In genomic region chr15:32959077-32959476, GRCh38 we compare ENCODE assay signal across 14 cellular contexts.
DNase-seq lines count a peak whose midpoint lies in the region; ATAC-seq, FAIRE-seq and TF ChIP-seq lines count a peak whose summit lies in the region.
"Had no signal": no experiment of that assay in that cellular context is flagged by ENCODE, and none has a peak within 500 bp of the region (broad histone marks: within the 10 kb centered on the region; RNA-seq: fewer than 3 reads in every experiment).

No MANE protein-coding gene starts in this region.

- no peak for TF ChIP-seq RAD21 in HepG2 (CRISPR knock-in tag; IDR thresholded peaks at IDR 0.05)

- dilution Hi-C loops in mammary epithelial cell (cut with HindIII; ENCODE audit: low sequenced_read_pairs), result no loop called here

- H3K79me2 ChIP-seq in ACC112 (ENCODE audit: control insufficient read depth, insufficient read depth, low read length, unreplicated experiment), result no peaks in the 10 kb centered on the region
- no peaks in the 10 kb centered on the region for H3K79me2 ChIP-seq in astrocyte (ENCODE audit: insufficient read depth, low read length)
- H3K79me2 ChIP-seq in Karpas-422 (ENCODE audit: low read length), result no peaks in the 10 kb centered on the region
- H3K79me2 ChIP-seq in HepG2 (ENCODE audit: insufficient read depth, low read length), result no peaks in the 10 kb centered on the region
- H3K79me2 ChIP-seq in mammary epithelial cell (ENCODE audit: insufficient read depth, low read length), result no peaks in the 10 kb centered on the region

- H3K27me3 ChIP-seq in ACC112 (ENCODE audit: insufficient read depth, low read length), result no peaks in the 10 kb centered on the region
- no peaks in the 10 kb centered on the region for H3K27me3 ChIP-seq in astrocyte (ENCODE audit: insufficient read depth, low read length)
- no peaks in the 10 kb centered on the region for H3K27me3 ChIP-seq in Karpas-422 (ENCODE audit: low read length)
- H3K27me3 ChIP-seq in HepG2 (ENCODE audit: control insufficient read depth in 1 of 2, insufficient read depth in 2 of 2, low read length in 2 of 2), result no peaks in the 10 kb centered on the region; a peak in 1 of 5 replicates
- no peaks in the 10 kb centered on the region for H3K27me3 ChIP-seq in mammary epithelial cell (ENCODE audit: insufficient read depth, low read length)

- H4K20me1 ChIP-seq in astrocyte (ENCODE audit: insufficient read depth, low read length) (no peaks in the 10 kb centered on the region), Karpas-422 (ENCODE audit: insufficient read depth, low read depth, low read length) (no peaks in the 10 kb centered on the region), HepG2 (ENCODE audit: insufficient read depth, low read length) (no peaks in the 10 kb centered on the region), mammary epithelial cell (ENCODE audit: insufficient read depth, low read length) (no peaks in the 10 kb centered on the region)

- no peak for TF ChIP-seq POLR2A in HepG2 (IDR thresholded peaks at IDR 0.05; ENCODE audit: insufficient read depth in 1 of 2, low read depth in 2 of 2, low read length in 2 of 2)

- CTCF ChIA-PET in HepG2 (lab: Yijun Ruan, JAX; ENCODE audit: low intra/inter-chr PET ratio, low total read pairs) (no interaction called here), mammary epithelial cell (lab: Charles Lee; ENCODE audit: low non-redundant PET) (no interaction called here)

- H3K9ac ChIP-seq in astrocyte (ENCODE audit: low read length) (no peak overlapping the region), Karpas-422 (ENCODE audit: low read length) (no peak overlapping the region), HepG2 (ENCODE audit: insufficient read depth, low read depth, low read length) (no peak overlapping the region), mammary epithelial cell (ENCODE audit: insufficient read depth, low read length) (no peak overlapping the region)

- H3K9me3 Mint-ChIP-seq in astrocyte (ENCODE audit: unreplicated experiment), result no peaks in the 10 kb centered on the region
- H3K9me3 Mint-ChIP-seq: activated naive CD4-positive, alpha-beta T cell treated with anti-CD3 and anti-CD28 coated beads, Interleukin-2, amount 50 U/mL, for 24 hours had no signal

- no peaks in the 10 kb centered on the region for H3K9me2 ChIP-seq in Karpas-422 (replicated peaks; ENCODE audit: insufficient read depth, low read length)

- H3K4me1 ChIP-seq in ACC112 (ENCODE audit: control insufficient read depth, insufficient read depth, low read length, unreplicated experiment) (peaks cover 30% of the 10 kb centered on the region), astrocyte (ENCODE audit: insufficient read depth, low read length) (peaks cover 2% of the 10 kb centered on the region), Karpas-422 (ENCODE audit: low read length) (no peaks in the 10 kb centered on the region), HepG2 (ENCODE audit: insufficient read depth, low read length) (no peaks in the 10 kb centered on the region), mammary epithelial cell (ENCODE audit: insufficient read depth, low read length) (no peaks in the 10 kb centered on the region)

- POLR2A ChIA-PET in HepG2 (lab: Yijun Ruan, JAX), result no interaction called here

- H3K27ac ChIP-seq in ACC112 (ENCODE audit: low read depth, low read length), result no peak overlapping the region
- H3K27ac ChIP-seq in astrocyte (ENCODE audit: low read depth, low read length), result no peak overlapping the region
- no peak overlapping the region for H3K27ac ChIP-seq in Karpas-422 (ENCODE audit: low read length)
- H3K27ac ChIP-seq in HepG2 (ENCODE audit: extremely low read length, insufficient read depth, low read length), result no peak overlapping the region
- H3K27ac ChIP-seq in mammary epithelial cell (ENCODE audit: insufficient read depth, low read depth, low read length), result no peak overlapping the region

- H3K9me3 ChIP-seq in astrocyte (ENCODE audit: insufficient read depth, low read depth, low read length) (no peaks in the 10 kb centered on the region), Karpas-422 (ENCODE audit: low read length) (no peaks in the 10 kb centered on the region), HepG2 (ENCODE audit: low read length) (no peaks in the 10 kb centered on the region), mammary epithelial cell (replicated peaks; ENCODE audit: insufficient read depth, low read length) (no peaks in the 10 kb centered on the region)

- FAIRE-seq in astrocyte (lab: Jason Lieb, UNC), result no peak
- no peak for FAIRE-seq in HepG2 (lab: Jason Lieb, UNC)

- ATAC-seq in HepG2 (no peak), HG02840 (IDR thresholded peaks at IDR 0.05; ENCODE audit: low FRiP score, unreplicated experiment) (no peak)

- BruUV-seq in HepG2 (replicated peaks; lab: Mats Ljungman, UMichigan) (no TSS peak), mammary epithelial cell (replicated peaks; lab: Mats Ljungman, UMichigan) (no TSS peak)

- peak overlapping the region; percentile 20 for H3K27ac Mint-ChIP-seq in astrocyte (ENCODE audit: unreplicated experiment)
- H3K27ac Mint-ChIP-seq: activated naive CD4-positive, alpha-beta T cell treated with anti-CD3 and anti-CD28 coated beads, Interleukin-2, amount 50 U/mL, for 24 hours had no signal

- no peak overlapping the region for H3K4me3 Mint-ChIP-seq in astrocyte (ENCODE audit: unreplicated experiment)
- H3K4me3 Mint-ChIP-seq: activated naive CD4-positive, alpha-beta T cell treated with anti-CD3 and anti-CD28 coated beads, Interleukin-2, amount 50 U/mL, for 24 hours had no signal

- DNase-seq in HCEC 1CT (peak; percentile 34), astrocyte (ENCODE audit: low read depth) (peak; percentile 93), iris pigment epithelial cell (ENCODE audit: low read depth) (peak; percentile 46), Karpas-422 (no peak), HepG2 (ENCODE audit: low spot score) (no peak), mammary epithelial cell (no peak)
- DNase-seq: activated CD4-positive, alpha-beta T cell treated with anti-CD3 and anti-CD28 coated beads for 1 hour; cerebellar nuclear complex; NCI-H1092 treated with DMSO at 0.1 percent for 48 hours; nucleus accumbens; stimulated activated CD4-positive, alpha-beta T cell treated with anti-CD3 and anti-CD28 coated beads, Interleukin-12 subunit alpha, Interleukin-12 subunit beta, amount 100 ng/mL, for 4 hours had no signal

- H3K36me3 Mint-ChIP-seq in astrocyte (ENCODE audit: low read depth, unreplicated experiment), result peaks cover 1% of the 10 kb centered on the region
- H3K36me3 Mint-ChIP-seq: activated naive CD4-positive, alpha-beta T cell treated with anti-CD3 and anti-CD28 coated beads, Interleukin-2, amount 50 U/mL, for 24 hours had no signal

- WGBS in HepG2 (ENCODE audit: low lambda C conversion rate), result 38% methylated on average over 1 of the region's 1 CpG
- WGBS in mammary epithelial cell (ENCODE audit: low coverage, missing lambda C conversion rate), result 100% methylated on average over 1 of the region's 1 CpG

- H2AFZ ChIP-seq in ACC112 (ENCODE audit: low read length, unreplicated experiment), result peak overlapping the region; percentile 98
- peak overlapping the region; percentile 3 for H2AFZ ChIP-seq in astrocyte (ENCODE audit: low read depth, low read length)
- H2AFZ ChIP-seq in Karpas-422 (ENCODE audit: low read length), result no peak overlapping the region
- no peak overlapping the region for H2AFZ ChIP-seq in HepG2 (ENCODE audit: low read length)
- H2AFZ ChIP-seq in mammary epithelial cell (ENCODE audit: low read depth, low read length), result no peak overlapping the region

- H3K4me1 Mint-ChIP-seq in astrocyte (ENCODE audit: low read depth, unreplicated experiment), result no peaks in the 10 kb centered on the region
- H3K4me1 Mint-ChIP-seq: activated naive CD4-positive, alpha-beta T cell treated with anti-CD3 and anti-CD28 coated beads, Interleukin-2, amount 50 U/mL, for 24 hours had no signal

- no peaks in the 10 kb centered on the region for H3K27me3 Mint-ChIP-seq in astrocyte (ENCODE audit: low read depth, unreplicated experiment)

- H3K36me3 ChIP-seq in ACC112 (ENCODE audit: insufficient read depth, low read length) (no peaks in the 10 kb centered on the region), astrocyte (ENCODE audit: insufficient read depth, low read length) (no peaks in the 10 kb centered on the region), Karpas-422 (ENCODE audit: insufficient read depth, low read length) (no peaks in the 10 kb centered on the region), HepG2 (replicated peaks in 1 of 2; ENCODE audit: control insufficient read depth in 1 of 2, insufficient read depth in 2 of 2, low read length in 2 of 2) (no peaks in the 10 kb centered on the region), mammary epithelial cell (ENCODE audit: insufficient read depth, low read length) (no peaks in the 10 kb centered on the region)

- peak overlapping the region; percentile 30 for H3K4me2 ChIP-seq in astrocyte (ENCODE audit: low read length)
- H3K4me2 ChIP-seq in Karpas-422 (ENCODE audit: low read depth, low read length, poor library complexity, severe bottlenecking), result no peak overlapping the region
- no peak overlapping the region for H3K4me2 ChIP-seq in HepG2 (ENCODE audit: low read depth, low read length)
- H3K4me2 ChIP-seq in mammary epithelial cell (ENCODE audit: insufficient read depth, low read depth, low read length), result no peak overlapping the region

- in situ Hi-C loops in HepG2 (cut with HindIII; ENCODE audit: extremely low pct_ligation_motif_present, low pct_unique_long_range_greater_than_20kb) (loop anchor here (10.0 kb wide), 1 partner anchor 114 kb away; no protein-coding TSS in a partner anchor), mammary epithelial cell (cut with MboI; ENCODE audit: low sequenced_read_pairs in 2 of 2) (loop anchor here in 1 of 2 donors (10.0 kb wide), 2 partner anchors 114 to 294 kb away; no protein-coding TSS in a partner anchor)

- no peak for TF ChIP-seq CTCF in astrocyte (IDR thresholded peaks at IDR 0.05; ENCODE audit: insufficient read depth, low read depth, low read length)
- TF ChIP-seq CTCF in HepG2 (CRISPR knock-in tag; IDR thresholded peaks at IDR 0.05), result no peak
- TF ChIP-seq CTCF in mammary epithelial cell (conservative IDR thresholded peaks at IDR 0.05 in 1 of 2, IDR thresholded peaks at IDR 0.05 in 1 of 2; ENCODE audit: extremely low read depth in 1 of 2, insufficient read depth in 1 of 2, low read depth in 1 of 2, low read length in 2 of 2), result no peak

- intact Hi-C loops in HepG2 (cut with micrococcal nuclease; ENCODE audit: unreplicated experiment) (no loop called here), mammary epithelial cell (cut with micrococcal nuclease) (loop anchor here (10.0 kb wide), 1 partner anchor 176 kb away; no protein-coding TSS in a partner anchor)

- no peak for TF ChIP-seq EP300 in HepG2 (IDR thresholded peaks at IDR 0.05; ENCODE audit: low read depth in 2 of 2, low read length in 2 of 2)
- TF ChIP-seq EP300 in HepG2 (CRISPR knock-in tag; IDR thresholded peaks at IDR 0.05; ENCODE audit: borderline replicate concordance), result no peak

- H3K4me3 ChIP-seq in ACC112 (ENCODE audit: low read depth, low read length) (peak overlapping the region; percentile 51; the same call in 1 of the 2 replicates), astrocyte (ENCODE audit: insufficient read depth, low read depth, low read length) (no peak overlapping the region), Karpas-422 (ENCODE audit: low read length) (no peak overlapping the region), HepG2 (replicated peaks in 1 of 3; ENCODE audit: insufficient read depth in 1 of 3, low read depth in 2 of 3, low read length in 3 of 3) (no peak overlapping the region), mammary epithelial cell (replicated peaks in 1 of 3; ENCODE audit: insufficient read depth in 1 of 3, low read depth in 2 of 3, low read length in 3 of 3) (no peak overlapping the region)

Comparison
In these comparisons a context has a peak if more than half of its experiments do, and no peak if none do; other contexts are left out.
1. H2AFZ ChIP-seq: peak in ACC112 (single experiment) and astrocyte (single experiment); none in Karpas-422 (single experiment), HepG2 (single experiment) and mammary epithelial cell (single experiment).
2. DNase-seq: peak in HCEC 1CT (single experiment), astrocyte (single experiment) and iris pigment epithelial cell (single experiment); none in Karpas-422 (single experiment), HepG2 (single experiment) and mammary epithelial cell (single experiment).